13 cellular contexts compared by ENCODE assay signal in genomic region chr1:176193023-176193422, GRCh38. TPM values are rescaled to one million over a fixed set of nuclear protein-coding genes. Genes with fewer than 3 reads are reported as not detected.
DNase-seq lines count a peak whose midpoint lies in the region; ATAC-seq and TF ChIP-seq lines count a peak whose summit lies in the region.
"Had no signal": no experiment of that assay in that cellular context is flagged by ENCODE, and none has a peak within 500 bp of the region (broad histone marks: within the 10 kb centered on the region; RNA-seq: fewer than 3 reads in every experiment).

No MANE protein-coding gene starts in this region.

- H3K36me3 ChIP-seq in spleen: no peaks in the 10 kb centered on the region
- H3K36me3 ChIP-seq: breast epithelium had no signal

- peak; percentile 43 to 72 for ATAC-seq in activated T-cell treated with anti-CD3 and anti-CD28 coated beads, Interleukin-2, amount 50 U/mL, for 4 hours
- ATAC-seq in HG02678 (IDR thresholded peaks at IDR 0.05; ENCODE audit: unreplicated experiment) (peak; percentile 95), HG03575 (IDR thresholded peaks at IDR 0.05; ENCODE audit: extremely low read depth, insufficient number of reproducible peaks, low FRiP score, unreplicated experiment) (peak; percentile 64)
- peak; percentile 82 for ATAC-seq in stimulated activated naive CD8-positive, alpha-beta T cell treated with anti-CD3 and anti-CD28 coated beads, Interleukin-15, Interleukin-2, amounts not matched to agents 100 U/mL and 50 U/mL, for 24 hours
- ATAC-seq: foreskin keratinocyte, K562 had no signal

- intact Hi-C loops in spleen (cut with DNase I; ENCODE audit: low total_unique reads): no loop called here

- peaks cover 13% of the 10 kb centered on the region for H3K36me3 Mint-ChIP-seq in activated T-cell treated with anti-CD3 and anti-CD28 coated beads, Interleukin-2, amount 50 U/mL, for 4 hours (ENCODE audit: insufficient read depth)

- TF ChIP-seq CTCF in spleen (IDR thresholded peaks at IDR 0.05 in 8 of 11, conservative IDR thresholded peaks at IDR 0.05 in 3 of 11): no peak

- no peak overlapping the region for H3K4me3 Mint-ChIP-seq in activated T-cell treated with anti-CD3 and anti-CD28 coated beads, Interleukin-2, amount 50 U/mL, for 4 hours

- no peak overlapping the region for H3K27ac ChIP-seq in spleen
- H3K27ac ChIP-seq: breast epithelium, foreskin keratinocyte had no signal

- H3K9me3 Mint-ChIP-seq in activated T-cell treated with anti-CD3 and anti-CD28 coated beads, Interleukin-2, amount 50 U/mL, for 4 hours: peaks cover 3% of the 10 kb centered on the region

- H3K4me3 ChIP-seq in spleen: no peak overlapping the region
- H3K4me3 ChIP-seq: breast epithelium, K562 had no signal

- H3K27me3 ChIP-seq in spleen (replicated peaks in 1 of 7): no peaks in the 10 kb centered on the region
- H3K27me3 ChIP-seq: breast epithelium, foreskin keratinocyte had no signal

- H3K4me1 Mint-ChIP-seq in activated T-cell treated with anti-CD3 and anti-CD28 coated beads, Interleukin-2, amount 50 U/mL, for 4 hours (ENCODE audit: low read depth): peaks cover 79% of the 10 kb centered on the region

- no peaks in the 10 kb centered on the region for H3K9me3 ChIP-seq in spleen
- H3K9me3 ChIP-seq: breast epithelium had no signal

- TF ChIP-seq POLR2A in spleen (IDR thresholded peaks at IDR 0.05): no peak

- peaks cover 0 to 98% (median 57%) of the 10 kb centered on the region in 6 donors for H3K4me1 ChIP-seq in spleen
- H3K4me1 ChIP-seq: breast epithelium had no signal

- no peak for DNase-seq in activated T-cell treated with anti-CD3 and anti-CD28 coated beads, Interleukin-2, amount 50 U/mL, for 4 hours
- no peak for DNase-seq in activated T-cell treated with anti-CD3 and anti-CD28 coated beads, Interleukin-2, amount 50 U/mL, for 48 hours
- no peak for DNase-seq in stimulated activated naive CD8-positive, alpha-beta T cell treated with anti-CD3 and anti-CD28 coated beads, Interleukin-15, Interleukin-2, amounts not matched to agents 100 U/mL and 50 U/mL, for 24 hours
- no peak for DNase-seq in cortex of kidney (lab: John Stamatoyannopoulos, UW)
- DNase-seq in NOMO-1 treated with DMSO at 0.1 percent for 48 hours (lab: John Stamatoyannopoulos, UW; ENCODE audit: unreplicated experiment): no peak
- DNase-seq in spleen: no peak
- DNase-seq: foreskin keratinocyte; mesendoderm; stimulated activated CD4-positive, alpha-beta T cell treated with anti-CD3 and anti-CD28 coated beads, Interleukin-15, amount 100 ng/mL, for 24 hours had no signal

- H3K27me3 Mint-ChIP-seq in activated T-cell treated with anti-CD3 and anti-CD28 coated beads, Interleukin-2, amount 50 U/mL, for 4 hours (ENCODE audit: low read depth): no peaks in the 10 kb centered on the region

- 53 to 69% (median 63%) methylated on average over 1 of the region's 1 CpG for WGBS in spleen, 5 donors

RNA-seq across cellular contexts. Expression of gene COP1, which starts 14.1 kb away (rescaled TPM):
- total RNA-seq in activated T-cell treated with anti-CD3 and anti-CD28 coated beads, Interleukin-2, amount 50 U/mL, for 4 hours: 10 to 100 TPM; 36.2 to 41.2 (median 39.3) TPM
- 100 to 1,000 TPM in 1 of 7 donors, 10 to 100 TPM in 6; 61.0 to 110 (median 78.9) TPM for total RNA-seq in spleen
- 10 to 100 TPM; 46.7 to 52.8 (median 49.6) TPM for polyA plus RNA-seq in spleen
